ENCODE assay signal across 1 cellular context in the genomic region with DNA sequence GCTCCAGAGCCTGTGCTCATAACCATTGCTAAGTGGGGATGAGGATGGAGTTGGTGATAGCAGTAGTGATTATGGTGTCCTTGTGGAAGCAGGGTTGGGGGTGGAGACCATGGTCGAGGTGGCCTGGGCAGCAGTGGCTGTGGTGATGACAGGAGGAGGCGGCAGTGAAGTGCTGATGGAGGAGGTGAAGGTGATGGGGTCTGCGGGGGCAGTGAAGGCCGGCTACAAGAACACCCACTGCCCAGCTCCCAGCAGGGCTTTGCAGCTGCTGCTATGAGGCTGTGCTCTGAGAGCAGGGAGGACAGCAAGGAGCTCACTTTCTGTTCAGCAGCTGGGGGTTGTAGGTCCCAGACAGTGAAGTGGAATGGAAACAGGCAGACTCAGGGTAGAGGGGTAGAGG.
TF ChIP-seq lines count a peak whose summit lies in the region.

No MANE protein-coding gene starts in this region.

TF ChIP-seq in IMR-90, 13 proteins besides CTCF, POLR2A, EP300 and RAD21 (continued from another document):
- TF ChIP-seq CHD1 (IDR thresholded peaks at IDR 0.05; ENCODE audit: low read depth, low read length): no peak
- TF ChIP-seq MAZ (IDR thresholded peaks at IDR 0.05; ENCODE audit: borderline replicate concordance, low read depth, low read length): no peak
